Comparison of ENCODE assay signal across 27 cellular contexts in the genomic region with DNA sequence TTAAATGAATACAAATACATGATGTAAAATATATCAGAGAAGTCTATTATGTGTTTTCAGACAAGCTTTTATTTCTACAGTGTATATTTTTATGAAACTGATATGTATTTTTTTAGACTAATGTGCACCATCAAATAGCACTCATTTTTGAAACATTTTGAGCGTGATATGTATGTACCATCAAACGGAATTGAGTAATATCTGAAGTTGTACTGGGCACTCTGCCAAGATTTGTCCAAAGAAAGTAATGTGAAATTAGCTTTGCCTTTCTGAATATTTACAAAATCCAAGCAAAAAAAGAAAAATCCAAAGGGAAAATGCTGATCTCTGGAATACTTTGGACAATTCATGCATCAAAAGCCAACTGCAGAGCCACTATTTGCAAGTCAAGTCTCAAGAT.
"Had no signal": no experiment of that assay in that cellular context is flagged by ENCODE, and none has a peak within 500 bp of the region (broad histone marks: within the 10 kb centered on the region; RNA-seq: fewer than 3 reads in every experiment).

No MANE protein-coding gene starts in this region.

- H3K4me3 ChIP-seq: ascending aorta, Peyer's patch, SJCRH30 had no signal

- DNase-seq: activated CD4-positive, alpha-beta T cell treated with anti-CD3 and anti-CD28 coated beads for 4 hours; activated CD4-positive, alpha-beta T cell treated with anti-CD3 and anti-CD28 coated beads, Interleukin-2, amount 50 U/mL, for 4 hours; activated CD8-positive, alpha-beta memory T cell treated with anti-CD3 and anti-CD28 coated beads, Interleukin-2, amount 50 U/mL, for 48 hours; activated CD8-positive, alpha-beta T cell treated with anti-CD3 and anti-CD28 coated beads, Interleukin-2, amount 10 ng/mL, durations not matched to agents 7 days and 5 days; activated naive CD4-positive, alpha-beta T cell treated with anti-CD3 and anti-CD28 coated beads, Interleukin-2, amount 50 U/mL, for 16 hours; activated naive CD8-positive, alpha-beta T cell treated with anti-CD3 and anti-CD28 coated beads, Interleukin-2, amount 10 ng/mL, durations not matched to agents 7 days and 5 days; activated T-cell treated with anti-CD3 and anti-CD28 coated beads, Interleukin-2, amount 50 U/mL, for 1 hour; amniotic stem cell; brain microvascular endothelial cell; central memory CD4-positive, alpha-beta T cell; MM.1S; NCI-H1105 treated with DMSO at 0.1 percent for 48 hours; NCI-H1930; NCI-H2107; NCI-H2171 treated with DMSO at 0.1 percent for 48 hours; NCI-H345; NCI-H510A; NCI-H526 treated with DMSO at 0.1 percent for 48 hours; NCI-H82; Peyer's patch; Right ventricle myocardium superior; SJCRH30; SK-N-SH; T-helper 1 cell; WERI-Rb-1 had no signal

- H3K27ac ChIP-seq: ascending aorta, brain microvascular endothelial cell, Peyer's patch, RWPE1, SJCRH30, WERI-Rb-1 had no signal

- H3K27me3 ChIP-seq: ascending aorta, brain microvascular endothelial cell, Peyer's patch, SJCRH30 had no signal

- H3K9ac ChIP-seq: SK-N-SH had no signal

- ATAC-seq: activated CD8-positive, alpha-beta T cell treated with anti-CD3 and anti-CD28 coated beads, Interleukin-2, amount 10 ng/mL, durations not matched to agents 7 days and 5 days had no signal

- H3K9me3 ChIP-seq: ascending aorta, Peyer's patch, SJCRH30 had no signal

- H3K4me1 ChIP-seq: ascending aorta, Peyer's patch, SJCRH30 had no signal

- H3K36me3 ChIP-seq: ascending aorta, brain microvascular endothelial cell, Peyer's patch, SJCRH30 had no signal

- H3K9me2 ChIP-seq: SK-N-SH had no signal

- H3K4me2 ChIP-seq: SK-N-SH had no signal
